1 cellular context compared by ENCODE assay signal in genomic region chrX:115259238-115259875, GRCh38.
TF ChIP-seq lines count a peak whose summit lies in the region.

No MANE protein-coding gene starts in this region.

TF ChIP-seq in SK-N-SH, 30 proteins besides CTCF, POLR2A, EP300 and RAD21 (continued from another document):
- TF ChIP-seq PBX3 (IDR thresholded peaks at IDR 0.05) = no peak
- TF ChIP-seq NFIC (IDR thresholded peaks at IDR 0.05; ENCODE audit: borderline replicate concordance) = no peak
- no peak for TF ChIP-seq TEAD4 (IDR thresholded peaks at IDR 0.05; ENCODE audit: borderline replicate concordance, insufficient read depth)
- TF ChIP-seq NRF1 (IDR thresholded peaks at IDR 0.05; ENCODE audit: low read depth, low read length) = no peak
- no peak for TF ChIP-seq MEF2A (IDR thresholded peaks at IDR 0.05; ENCODE audit: borderline replicate concordance, low read depth)
- TF ChIP-seq RXRA (IDR thresholded peaks at IDR 0.05; ENCODE audit: borderline replicate concordance, low read depth) = no peak
- no peak for TF ChIP-seq MXI1 (IDR thresholded peaks at IDR 0.05; ENCODE audit: low read depth, low read length)
